ENCODE assay signal across 22 cellular contexts in genomic region chr6:148140772-148141557, GRCh38.
A peak's percentile ranks its signal among the peaks of the same experiment; 100 is the strongest.
DNase-seq lines count a peak whose midpoint lies in the region; ATAC-seq and TF ChIP-seq lines count a peak whose summit lies in the region.
"Had no signal": no experiment of that assay in that cellular context is flagged by ENCODE, and none has a peak within 500 bp of the region (broad histone marks: within the 10 kb centered on the region; RNA-seq: fewer than 3 reads in every experiment).

No MANE protein-coding gene starts in this region.

- H3K4me1 Mint-ChIP-seq in T-helper 2 cell treated with Interferon-gamma antibody and Interleukin-4, amounts not matched to agents 5 μg/mL and 100 μg/mL, for 36 hours (ENCODE audit: low read depth) = peaks cover 4% of the 10 kb centered on the region

- no peaks in the 10 kb centered on the region for H3K27me3 ChIP-seq in brain microvascular endothelial cell (replicated peaks)
- H3K27me3 ChIP-seq: adrenal gland, SJCRH30, tibial nerve had no signal

- DNase-seq in DMS53 treated with DMSO at 0.1 percent for 48 hours (lab: John Stamatoyannopoulos, UW; ENCODE audit: unreplicated experiment) (peak; percentile 3), HT1080 (ENCODE audit: low read depth) (peak; percentile 59), brain microvascular endothelial cell (peak; percentile 41), left colon (no peak), occipital lobe (lab: John Stamatoyannopoulos, UW) (no peak)
- no peak for DNase-seq in T-helper 2 cell treated with Interferon-gamma antibody and Interleukin-4, amounts not matched to agents 5 μg/mL and 100 μg/mL, for 36 hours (ENCODE audit: low spot score)
- DNase-seq: activated CD4-positive, alpha-beta T cell treated with anti-CD3 and anti-CD28 coated beads, Interleukin-2, amount 50 U/mL, for 4 hours; activated effector memory CD4-positive, alpha-beta T cell treated with Interleukin-2 at 50 U/mL for 16 hours; adrenal gland; CD8-positive, alpha-beta T cell; left ventricle myocardium inferior; NCI-H187; NCI-H345; psoas muscle; SJCRH30; stimulated activated CD4-positive, alpha-beta T cell treated with anti-CD3 and anti-CD28 coated beads, Interleukin-4, amount 100 ng/mL, for 1 hour; stimulated activated naive CD8-positive, alpha-beta T cell treated with anti-CD3 and anti-CD28 coated beads, Interleukin-15, amount 100 ng/mL, for 72 hours; T-helper 17 cell had no signal

- TF ChIP-seq CTCF in brain microvascular endothelial cell (IDR thresholded peaks at IDR 0.05; ENCODE audit: low read depth, low read length, missing control alignments) = no peak

- no peak overlapping the region for H3K4me3 Mint-ChIP-seq in T-helper 2 cell treated with Interferon-gamma antibody and Interleukin-4, amounts not matched to agents 5 μg/mL and 100 μg/mL, for 36 hours
- H3K4me3 Mint-ChIP-seq: CD8-positive, alpha-beta T cell; dendritic cell treated with granulocyte-macrophage colony-stimulating factor and Interleukin-4, amounts not matched to agents 40 ng/mL and 50 ng/mL, for 4 days; stimulated activated naive CD8-positive, alpha-beta T cell treated with anti-CD3 and anti-CD28 coated beads, Interleukin-15, amount 100 ng/mL, for 72 hours; T-helper 17 cell had no signal

- in situ Hi-C loops in brain microvascular endothelial cell (cut with HindIII; ENCODE audit: low pct_ligation_motif_present, low sequenced_read_pairs) = no loop called here

- H3K27ac Mint-ChIP-seq in T-helper 2 cell treated with Interferon-gamma antibody and Interleukin-4, amounts not matched to agents 5 μg/mL and 100 μg/mL, for 36 hours = no peak overlapping the region
- H3K27ac Mint-ChIP-seq: CD8-positive, alpha-beta T cell; dendritic cell treated with granulocyte-macrophage colony-stimulating factor and Interleukin-4, amounts not matched to agents 40 ng/mL and 50 ng/mL, for 4 days; stimulated activated naive CD8-positive, alpha-beta T cell treated with anti-CD3 and anti-CD28 coated beads, Interleukin-15, amount 100 ng/mL, for 72 hours; T-helper 17 cell had no signal

- H3K27ac ChIP-seq in brain microvascular endothelial cell = no peak overlapping the region
- H3K27ac ChIP-seq: adrenal gland, left ventricle myocardium inferior, psoas muscle, SJCRH30, tibial nerve had no signal

- H3K4me3 ChIP-seq in brain microvascular endothelial cell (ENCODE audit: low read depth, low read length) = no peak overlapping the region
- H3K4me3 ChIP-seq: adrenal gland, left ventricle myocardium inferior, psoas muscle, SJCRH30, tibial nerve had no signal

- no peaks in the 10 kb centered on the region for H3K36me3 ChIP-seq in brain microvascular endothelial cell (replicated peaks)
- H3K36me3 ChIP-seq: adrenal gland, left ventricle myocardium inferior, SJCRH30, tibial nerve had no signal

- ATAC-seq in left colon (peak; percentile 80), HG02870 (IDR thresholded peaks at IDR 0.05; ENCODE audit: unreplicated experiment) (no peak), GM21529 (IDR thresholded peaks at IDR 0.05; ENCODE audit: unreplicated experiment) (no peak)
- ATAC-seq: CD8-positive, alpha-beta T cell; psoas muscle; stimulated activated naive CD8-positive, alpha-beta T cell treated with anti-CD3 and anti-CD28 coated beads, Interleukin-15, amount 100 ng/mL, for 72 hours; T-helper 17 cell had no signal

- H3K27me3 Mint-ChIP-seq in T-helper 2 cell treated with Interferon-gamma antibody and Interleukin-4, amounts not matched to agents 5 μg/mL and 100 μg/mL, for 36 hours (ENCODE audit: low read depth) = peaks cover 3% of the 10 kb centered on the region

- intact Hi-C loops in left colon (cut with DNase I, micrococcal nuclease) = no loop called here

- H3K36me3 Mint-ChIP-seq in T-helper 2 cell treated with Interferon-gamma antibody and Interleukin-4, amounts not matched to agents 5 μg/mL and 100 μg/mL, for 36 hours (ENCODE audit: low read depth) = no peaks in the 10 kb centered on the region
- H3K36me3 Mint-ChIP-seq: CD8-positive, alpha-beta T cell had no signal

- H3K9me3 Mint-ChIP-seq in T-helper 2 cell treated with Interferon-gamma antibody and Interleukin-4, amounts not matched to agents 5 μg/mL and 100 μg/mL, for 36 hours = no peaks in the 10 kb centered on the region
- H3K9me3 Mint-ChIP-seq: dendritic cell treated with granulocyte-macrophage colony-stimulating factor and Interleukin-4, amounts not matched to agents 40 ng/mL and 50 ng/mL, for 4 days had no signal

Comparison
In these comparisons a context has a peak if more than half of its experiments do, and no peak if none do; other contexts are left out.
1. DNase-seq: peak in DMS53 treated with DMSO at 0.1 percent for 48 hours (single experiment), HT1080 (single experiment) and brain microvascular endothelial cell (single experiment); none in left colon (0 of 2), T-helper 2 cell treated with Interferon-gamma antibody and Interleukin-4, amounts not matched to agents 5 μg/mL and 100 μg/mL, for 36 hours (single experiment) and occipital lobe (single experiment).